In genomic region chr3:160826408-160826807, GRCh38 we compare ENCODE assay signal across 27 cellular contexts.
"Had no signal": no experiment of that assay in that cellular context is flagged by ENCODE, and none has a peak within 500 bp of the region (broad histone marks: within the 10 kb centered on the region; RNA-seq: fewer than 3 reads in every experiment).

No MANE protein-coding gene starts in this region.

- ATAC-seq: stimulated activated effector memory CD8-positive, alpha-beta T cell treated with anti-CD3 and anti-CD28 coated beads, Interleukin-12 subunit alpha, Interleukin-12 subunit beta, amount 100 ng/mL, for 72 hours; stimulated activated memory B cell treated with anti-CD40 and anti-IgM and Interleukin-4, amounts not matched to agents 10 μg/mL and 1 μg/mL and 100 μg/mL, for 72 hours; stimulated activated naive B cell treated with anti-CD40 and anti-IgM and Interleukin-4, amounts not matched to agents 10 μg/mL and 1 μg/mL and 100 μg/mL, for 72 hours; stimulated activated naive CD8-positive, alpha-beta T cell treated with anti-CD3 and anti-CD28 coated beads, Interleukin-15, amount 100 ng/mL, for 72 hours; stimulated activated naive CD8-positive, alpha-beta T cell treated with anti-CD3 and anti-CD28 coated beads, Interleukin-15, Interleukin-2, amounts not matched to agents 100 U/mL and 50 U/mL, for 24 hours; upper lobe of right lung had no signal

- H3K4me3 ChIP-seq: stomach, suprapubic skin, testis, thoracic aorta, thyroid gland, tibial artery, tibial nerve, transverse colon, upper lobe of left lung, upper lobe of right lung, uterus, vagina had no signal

- FAIRE-seq: urothelium cell line had no signal

- H3K9me3 ChIP-seq: stomach, suprapubic skin, testis, thoracic aorta, thyroid gland, tibial artery, tibial nerve, transverse colon, upper lobe of left lung, upper lobe of right lung, uterus, vagina had no signal

- H3K27me3 ChIP-seq: stomach, suprapubic skin, testis, thyroid gland, tibial artery, tibial nerve, transverse colon, upper lobe of left lung, upper lobe of right lung, uterus, vagina had no signal

- H3K27ac ChIP-seq: stomach, suprapubic skin, testis, thoracic aorta, thyroid gland, tibial artery, tibial nerve, transverse colon, upper lobe of left lung, upper lobe of right lung, uterus, vagina had no signal

- H3K4me1 ChIP-seq: testis, thyroid gland, tibial nerve, transverse colon, upper lobe of left lung, upper lobe of right lung, uterus, vagina had no signal

- DNase-seq: stimulated activated CD4-positive, alpha-beta T cell treated with anti-CD3 and anti-CD28 coated beads, Interleukin-2, amount 100 ng/mL, for 48 hours; stimulated activated CD4-positive, alpha-beta T cell treated with anti-CD3 and anti-CD28 coated beads, Interleukin-4, amount 100 ng/mL, for 1 hour; stimulated activated CD4-positive, alpha-beta T cell treated with anti-CD3 and anti-CD28 coated beads, Interleukin-4, amount 100 ng/mL, for 24 hours; stimulated activated CD4-positive, alpha-beta T cell treated with anti-CD3 and anti-CD28 coated beads, Interleukin-4, amount 100 ng/mL, for 4 hours; stimulated activated CD8-positive, alpha-beta memory T cell treated with anti-CD3 and anti-CD28 coated beads, Interleukin-4, amount 100 ng/mL, for 48 hours; stimulated activated naive B cell treated with anti-CD40 and anti-IgM and Interleukin-4, amounts not matched to agents 10 μg/mL and 1 μg/mL and 100 μg/mL, for 72 hours; stimulated activated naive CD4-positive, alpha-beta T cell; stimulated activated naive CD4-positive, alpha-beta T cell treated with Interleukin-2 at 50 U/mL for 16 hours; stimulated activated naive CD8-positive, alpha-beta T cell treated with anti-CD3 and anti-CD28 coated beads, Interleukin-15, amount 100 ng/mL, for 72 hours; stimulated activated naive CD8-positive, alpha-beta T cell treated with anti-CD3 and anti-CD28 coated beads, Interleukin-15, Interleukin-2, amounts not matched to agents 100 U/mL and 50 U/mL, for 24 hours; stomach; substantia nigra; testis; thyroid gland; tibial artery; transverse colon; trophoblast cell; upper lobe of left lung; upper lobe of right lung; uterus had no signal

- H3K36me3 ChIP-seq: stomach, suprapubic skin, thoracic aorta, thyroid gland, tibial artery, tibial nerve, transverse colon, upper lobe of left lung, upper lobe of right lung, uterus, vagina had no signal
